Comparison of ENCODE assay signal across 12 cellular contexts in genomic region chr5:179342577-179342976, GRCh38. TPM values are rescaled to one million over a fixed set of nuclear protein-coding genes. Genes with fewer than 3 reads are reported as not detected.
A peak's percentile ranks its signal among the peaks of the same experiment; 100 is the strongest.
DNase-seq lines count a peak whose midpoint lies in the region; ATAC-seq and TF ChIP-seq lines count a peak whose summit lies in the region.
"Had no signal": no experiment of that assay in that cellular context is flagged by ENCODE, and none has a peak within 500 bp of the region (broad histone marks: within the 10 kb centered on the region; RNA-seq: fewer than 3 reads in every experiment).

No MANE protein-coding gene starts in this region.

- H3K27me3 ChIP-seq in heart right ventricle, result peaks cover 7 to 79% (median 54%) of the 10 kb centered on the region in 7 donors
- H3K27me3 ChIP-seq in naive thymus-derived CD4-positive, alpha-beta T cell (ENCODE audit: control insufficient read depth in 2 of 2, insufficient read depth in 2 of 2, low read length in 2 of 2), result no peaks in the 10 kb centered on the region

- ATAC-seq in heart right ventricle (peak in 5 of 8 donors; percentile 14 to 60 (median 38)), GM21423 (IDR thresholded peaks at IDR 0.05; ENCODE audit: unreplicated experiment) (no peak), HG02970 (IDR thresholded peaks at IDR 0.05; ENCODE audit: low FRiP score, unreplicated experiment) (no peak)
- no peak for ATAC-seq in naive thymus-derived CD4-positive, alpha-beta T cell
- no peak for ATAC-seq in activated T-cell treated with anti-CD3 and anti-CD28 coated beads, Interleukin-2, amount 50 U/mL, for 4 hours
- ATAC-seq: HCT116 had no signal

- TF ChIP-seq CTCF in heart right ventricle (IDR thresholded peaks at IDR 0.05), result peak in 5 of 9 donors; percentile 7 to 42 (median 29)

- CTCF ChIA-PET in naive thymus-derived CD4-positive, alpha-beta T cell (lab: Charles Lee), result no interaction called here

- H3K4me3 Mint-ChIP-seq in naive thymus-derived CD4-positive, alpha-beta T cell, result peak overlapping the region in 8 of 10 donors; percentile 42 to 72 (median 68)
- H3K4me3 Mint-ChIP-seq in activated T-cell treated with anti-CD3 and anti-CD28 coated beads, Interleukin-2, amount 50 U/mL, for 4 hours, result no peak overlapping the region

- DNase-seq in heart right ventricle, result no peak
- DNase-seq in cardiac septum (ENCODE audit: low spot score), result no peak
- peak; percentile 70 for DNase-seq in fibroblast of gingiva (ENCODE audit: low read depth)
- no peak for DNase-seq in naive thymus-derived CD4-positive, alpha-beta T cell
- DNase-seq in SHP77 (lab: John Stamatoyannopoulos, UW), result no peak
- DNase-seq in activated T-cell treated with anti-CD3 and anti-CD28 coated beads, Interleukin-2, amount 50 U/mL, for 4 hours, result no peak
- DNase-seq: activated CD4-positive, alpha-beta T cell treated with anti-CD3 and anti-CD28 coated beads, Interleukin-2, amount 50 U/mL, for 48 hours; CD4-positive, CD25-positive, alpha-beta regulatory T cell; NCI-H1436 treated with DMSO at 0.1 percent for 48 hours had no signal

- WGBS in heart right ventricle, 2 donors, result 46 to 49% methylated on average over 13 of the region's 13 CpGs

- H3K36me3 Mint-ChIP-seq in naive thymus-derived CD4-positive, alpha-beta T cell, result no peaks in the 10 kb centered on the region
- H3K36me3 Mint-ChIP-seq in activated T-cell treated with anti-CD3 and anti-CD28 coated beads, Interleukin-2, amount 50 U/mL, for 4 hours (ENCODE audit: insufficient read depth), result no peaks in the 10 kb centered on the region
- H3K36me3 Mint-ChIP-seq: CD4-positive, CD25-positive, alpha-beta regulatory T cell had no signal

- H3K9me3 Mint-ChIP-seq in naive thymus-derived CD4-positive, alpha-beta T cell, result peaks cover 0 to 2% (median 0%) of the 10 kb centered on the region in 11 donors
- H3K9me3 Mint-ChIP-seq in activated T-cell treated with anti-CD3 and anti-CD28 coated beads, Interleukin-2, amount 50 U/mL, for 4 hours, result no peaks in the 10 kb centered on the region

- peaks cover 8 to 37% (median 19%) of the 10 kb centered on the region in 9 donors for H3K4me1 ChIP-seq in heart right ventricle
- H3K4me1 ChIP-seq in naive thymus-derived CD4-positive, alpha-beta T cell (ENCODE audit: control insufficient read depth in 2 of 2, insufficient read depth in 2 of 2, low read length in 2 of 2), result no peaks in the 10 kb centered on the region

- H3K27ac ChIP-seq in heart right ventricle, result no peak overlapping the region
- no peak overlapping the region for H3K27ac ChIP-seq in naive thymus-derived CD4-positive, alpha-beta T cell (ENCODE audit: low read depth, low read length)

- no peak overlapping the region for H3K27ac Mint-ChIP-seq in naive thymus-derived CD4-positive, alpha-beta T cell
- H3K27ac Mint-ChIP-seq: CD4-positive, CD25-positive, alpha-beta regulatory T cell had no signal

- no peaks in the 10 kb centered on the region for H3K9me3 ChIP-seq in heart right ventricle
- no peaks in the 10 kb centered on the region for H3K9me3 ChIP-seq in naive thymus-derived CD4-positive, alpha-beta T cell (ENCODE audit: control insufficient read depth in 2 of 3, low read length in 3 of 3)

- H3K27me3 Mint-ChIP-seq in naive thymus-derived CD4-positive, alpha-beta T cell, result peaks cover 43 to 60% (median 54%) of the 10 kb centered on the region in 5 donors
- peaks cover 49% of the 10 kb centered on the region for H3K27me3 Mint-ChIP-seq in activated T-cell treated with anti-CD3 and anti-CD28 coated beads, Interleukin-2, amount 50 U/mL, for 4 hours (ENCODE audit: low read depth)

- peak overlapping the region in 3 of 10 donors; percentile 7 to 64 (median 64) for H3K4me3 ChIP-seq in heart right ventricle
- no peak overlapping the region for H3K4me3 ChIP-seq in naive thymus-derived CD4-positive, alpha-beta T cell (ENCODE audit: low read length)

- H3K36me3 ChIP-seq in heart right ventricle, result peaks cover 0 to 8% (median 0%) of the 10 kb centered on the region in 9 donors
- H3K36me3 ChIP-seq in naive thymus-derived CD4-positive, alpha-beta T cell (ENCODE audit: control insufficient read depth in 2 of 3, insufficient read depth in 3 of 3, low read length in 3 of 3), result no peaks in the 10 kb centered on the region

- POLR2A ChIA-PET in naive thymus-derived CD4-positive, alpha-beta T cell (lab: Charles Lee), result no interaction called here

- intact Hi-C loops in heart right ventricle (cut with DNase I), result loop anchor here in 7 of 10 donors (5.0 to 10.0 kb wide), 4 partner anchors 168 to 178 kb away; no protein-coding TSS in a partner anchor
- intact Hi-C loops in cardiac septum (cut with DNase I), result loop anchor here (5.0 to 10.0 kb wide), 2 partner anchors 75 to 152 kb away; no protein-coding TSS in a partner anchor
- intact Hi-C loops in naive thymus-derived CD4-positive, alpha-beta T cell (cut with micrococcal nuclease), result no loop called here

- H3K4me1 Mint-ChIP-seq in naive thymus-derived CD4-positive, alpha-beta T cell, result peaks cover 0 to 23% (median 14%) of the 10 kb centered on the region in 7 donors
- H3K4me1 Mint-ChIP-seq in activated T-cell treated with anti-CD3 and anti-CD28 coated beads, Interleukin-2, amount 50 U/mL, for 4 hours (ENCODE audit: low read depth), result peaks cover 9% of the 10 kb centered on the region

RNA-seq across cellular contexts. Expression of gene ADAMTS2, which starts 2.7 kb away (rescaled TPM):
- total RNA-seq in heart right ventricle, result 10 to 100 TPM in 1 of 10 donors, 1 to 10 TPM in 9; 1.7 to 13.5 (median 3.0) TPM
- polyA plus RNA-seq in heart right ventricle, result 1 to 10 TPM; 5.0 to 7.3 TPM
- total RNA-seq in cardiac septum, result 5.9 TPM
- not detected for total RNA-seq in naive thymus-derived CD4-positive, alpha-beta T cell
- polyA plus RNA-seq in naive thymus-derived CD4-positive, alpha-beta T cell, result not detected
- total RNA-seq in activated T-cell treated with anti-CD3 and anti-CD28 coated beads, Interleukin-2, amount 50 U/mL, for 4 hours, result under 1 TPM; 0.05 to 0.41 (median 0.13) TPM
- total RNA-seq: CD4-positive, CD25-positive, alpha-beta regulatory T cell had no signal

Comparison
In these comparisons a context has a peak if more than half of its experiments do, and no peak if none do; other contexts are left out.
1. ATAC-seq: peak in heart right ventricle (5 of 8); none in naive thymus-derived CD4-positive, alpha-beta T cell (single experiment), GM21423 (single experiment), HG02970 (single experiment) and activated T-cell treated with anti-CD3 and anti-CD28 coated beads, Interleukin-2, amount 50 U/mL, for 4 hours (0 of 2).
2. intact Hi-C loops: an anchor here in heart right ventricle (5.0 to 10.0 kb wide) and cardiac septum (5.0 to 10.0 kb wide); none called in naive thymus-derived CD4-positive, alpha-beta T cell.